ENCODE assay signal across 8 cellular contexts in genomic region chr18:63318882-63319382, GRCh38. TPM values are rescaled to one million over a fixed set of nuclear protein-coding genes. Genes with fewer than 3 reads are reported as not detected.
A peak's percentile ranks its signal among the peaks of the same experiment; 100 is the strongest.
DNase-seq lines count a peak whose midpoint lies in the region; ATAC-seq and TF ChIP-seq lines count a peak whose summit lies in the region.

No MANE protein-coding gene starts in this region.

- H3K4me3 ChIP-seq in WI38 (ENCODE audit: low read depth, low read length), result peak overlapping the region; percentile 81
- peak overlapping the region; percentile 66 for H3K4me3 ChIP-seq in iPS-15b (ENCODE audit: low read depth, low read length)
- peak overlapping the region; percentile 68 to 85 (median 70) for H3K4me3 ChIP-seq in stomach

- no peak for TF ChIP-seq EP300 in stomach (IDR thresholded peaks at IDR 0.05)

- peaks cover 39% of the 10 kb centered on the region for H3K27me3 ChIP-seq in iPS-15b (ENCODE audit: control insufficient read depth, insufficient read depth, low read length)
- H3K27me3 ChIP-seq in stomach, result peaks cover 0 to 22% (median 9%) of the 10 kb centered on the region in 3 donors

- 0 to 3% (median 1%) methylated on average over 9 of the region's 9 CpGs for WGBS in stomach, 5 donors

- no peak for ATAC-seq in HG03196 (IDR thresholded peaks at IDR 0.05; ENCODE audit: unreplicated experiment)

- intact Hi-C loops in stomach (cut with DNase I; ENCODE audit: low total_unique reads), result no loop called here

- peak; percentile 60 for DNase-seq in NCI-H748 treated with DMSO at 0.1 percent for 48 hours (lab: John Stamatoyannopoulos, UW)
- DNase-seq in NCI-H748 (lab: John Stamatoyannopoulos, UW; ENCODE audit: unreplicated experiment), result no peak
- DNase-seq in stomach, result no peak
- no peak for DNase-seq in GDM1 (lab: John Stamatoyannopoulos, UW)
- DNase-seq in D341Med (ENCODE audit: low spot score), result no peak

- H3K4me1 ChIP-seq in iPS-15b (ENCODE audit: control insufficient read depth, insufficient read depth, low read length) (peaks cover 4% of the 10 kb centered on the region), stomach (peaks cover 6 to 68% (median 50%) of the 10 kb centered on the region in 4 donors)

- H3K9ac ChIP-seq in iPS-15b (ENCODE audit: low read depth, low read length), result no peak overlapping the region

- no peaks in the 10 kb centered on the region for H3K36me3 ChIP-seq in iPS-15b (ENCODE audit: control insufficient read depth, insufficient read depth, low read length)
- H3K36me3 ChIP-seq in stomach, result no peaks in the 10 kb centered on the region

- TF ChIP-seq POLR2A in stomach (IDR thresholded peaks at IDR 0.05), result no peak

- no peak for TF ChIP-seq CTCF in WI38 (IDR thresholded peaks at IDR 0.05; ENCODE audit: low read depth, low read length)
- no peak for TF ChIP-seq CTCF in stomach (IDR thresholded peaks at IDR 0.05)

- H3K9me3 ChIP-seq in iPS-15b (ENCODE audit: control insufficient read depth, insufficient read depth, low read length), result no peaks in the 10 kb centered on the region
- H3K9me3 ChIP-seq in stomach, result no peaks in the 10 kb centered on the region

- peak overlapping the region in 4 of 5 donors; percentile 80 to 92 (median 86) for H3K27ac ChIP-seq in stomach

RNA-seq across cellular contexts. Expression of gene BCL2, which starts 0.6 kb away (rescaled TPM):
- 10 to 100 TPM in 3 of 5 donors, 1 to 10 TPM in 2; 3.5 to 53.9 (median 12.1) TPM for total RNA-seq in stomach
- polyA plus RNA-seq in stomach, result 1 to 10 TPM; 1.5 to 3.7 (median 1.5) TPM

RNA-seq across cellular contexts. Expression of gene KDSR, which starts 48.1 kb away (rescaled TPM):
- total RNA-seq in stomach, result 100 to 1,000 TPM in 1 of 5 donors, 10 to 100 TPM in 2, 1 to 10 TPM in 2; 6.4 to 199 (median 23.3) TPM
- 10 to 100 TPM in 1 of 3 donors, 1 to 10 TPM in 2; 8.2 to 13.3 (median 9.9) TPM for polyA plus RNA-seq in stomach
